In genomic region chr18:74337155-74337911, GRCh38 we compare ENCODE assay signal across 3 cellular contexts.
TF ChIP-seq lines count a peak whose summit lies in the region.

No MANE protein-coding gene starts in this region.

TF ChIP-seq in GM23338, 12 proteins besides CTCF, POLR2A, EP300 and RAD21 (continued from another document and continues in another):
- TF ChIP-seq POLR2AphosphoS5 (IDR thresholded peaks at IDR 0.05; ENCODE audit: low read depth) (no peak), STAT1 (IDR thresholded peaks at IDR 0.05; ENCODE audit: unreplicated experiment) (no peak), ETS1 (IDR thresholded peaks at IDR 0.05) (no peak), ZNF331 (CRISPR knock-in tag; IDR thresholded peaks at IDR 0.05; ENCODE audit: low read depth) (no peak)
- TF ChIP-seq, protein P1, sequence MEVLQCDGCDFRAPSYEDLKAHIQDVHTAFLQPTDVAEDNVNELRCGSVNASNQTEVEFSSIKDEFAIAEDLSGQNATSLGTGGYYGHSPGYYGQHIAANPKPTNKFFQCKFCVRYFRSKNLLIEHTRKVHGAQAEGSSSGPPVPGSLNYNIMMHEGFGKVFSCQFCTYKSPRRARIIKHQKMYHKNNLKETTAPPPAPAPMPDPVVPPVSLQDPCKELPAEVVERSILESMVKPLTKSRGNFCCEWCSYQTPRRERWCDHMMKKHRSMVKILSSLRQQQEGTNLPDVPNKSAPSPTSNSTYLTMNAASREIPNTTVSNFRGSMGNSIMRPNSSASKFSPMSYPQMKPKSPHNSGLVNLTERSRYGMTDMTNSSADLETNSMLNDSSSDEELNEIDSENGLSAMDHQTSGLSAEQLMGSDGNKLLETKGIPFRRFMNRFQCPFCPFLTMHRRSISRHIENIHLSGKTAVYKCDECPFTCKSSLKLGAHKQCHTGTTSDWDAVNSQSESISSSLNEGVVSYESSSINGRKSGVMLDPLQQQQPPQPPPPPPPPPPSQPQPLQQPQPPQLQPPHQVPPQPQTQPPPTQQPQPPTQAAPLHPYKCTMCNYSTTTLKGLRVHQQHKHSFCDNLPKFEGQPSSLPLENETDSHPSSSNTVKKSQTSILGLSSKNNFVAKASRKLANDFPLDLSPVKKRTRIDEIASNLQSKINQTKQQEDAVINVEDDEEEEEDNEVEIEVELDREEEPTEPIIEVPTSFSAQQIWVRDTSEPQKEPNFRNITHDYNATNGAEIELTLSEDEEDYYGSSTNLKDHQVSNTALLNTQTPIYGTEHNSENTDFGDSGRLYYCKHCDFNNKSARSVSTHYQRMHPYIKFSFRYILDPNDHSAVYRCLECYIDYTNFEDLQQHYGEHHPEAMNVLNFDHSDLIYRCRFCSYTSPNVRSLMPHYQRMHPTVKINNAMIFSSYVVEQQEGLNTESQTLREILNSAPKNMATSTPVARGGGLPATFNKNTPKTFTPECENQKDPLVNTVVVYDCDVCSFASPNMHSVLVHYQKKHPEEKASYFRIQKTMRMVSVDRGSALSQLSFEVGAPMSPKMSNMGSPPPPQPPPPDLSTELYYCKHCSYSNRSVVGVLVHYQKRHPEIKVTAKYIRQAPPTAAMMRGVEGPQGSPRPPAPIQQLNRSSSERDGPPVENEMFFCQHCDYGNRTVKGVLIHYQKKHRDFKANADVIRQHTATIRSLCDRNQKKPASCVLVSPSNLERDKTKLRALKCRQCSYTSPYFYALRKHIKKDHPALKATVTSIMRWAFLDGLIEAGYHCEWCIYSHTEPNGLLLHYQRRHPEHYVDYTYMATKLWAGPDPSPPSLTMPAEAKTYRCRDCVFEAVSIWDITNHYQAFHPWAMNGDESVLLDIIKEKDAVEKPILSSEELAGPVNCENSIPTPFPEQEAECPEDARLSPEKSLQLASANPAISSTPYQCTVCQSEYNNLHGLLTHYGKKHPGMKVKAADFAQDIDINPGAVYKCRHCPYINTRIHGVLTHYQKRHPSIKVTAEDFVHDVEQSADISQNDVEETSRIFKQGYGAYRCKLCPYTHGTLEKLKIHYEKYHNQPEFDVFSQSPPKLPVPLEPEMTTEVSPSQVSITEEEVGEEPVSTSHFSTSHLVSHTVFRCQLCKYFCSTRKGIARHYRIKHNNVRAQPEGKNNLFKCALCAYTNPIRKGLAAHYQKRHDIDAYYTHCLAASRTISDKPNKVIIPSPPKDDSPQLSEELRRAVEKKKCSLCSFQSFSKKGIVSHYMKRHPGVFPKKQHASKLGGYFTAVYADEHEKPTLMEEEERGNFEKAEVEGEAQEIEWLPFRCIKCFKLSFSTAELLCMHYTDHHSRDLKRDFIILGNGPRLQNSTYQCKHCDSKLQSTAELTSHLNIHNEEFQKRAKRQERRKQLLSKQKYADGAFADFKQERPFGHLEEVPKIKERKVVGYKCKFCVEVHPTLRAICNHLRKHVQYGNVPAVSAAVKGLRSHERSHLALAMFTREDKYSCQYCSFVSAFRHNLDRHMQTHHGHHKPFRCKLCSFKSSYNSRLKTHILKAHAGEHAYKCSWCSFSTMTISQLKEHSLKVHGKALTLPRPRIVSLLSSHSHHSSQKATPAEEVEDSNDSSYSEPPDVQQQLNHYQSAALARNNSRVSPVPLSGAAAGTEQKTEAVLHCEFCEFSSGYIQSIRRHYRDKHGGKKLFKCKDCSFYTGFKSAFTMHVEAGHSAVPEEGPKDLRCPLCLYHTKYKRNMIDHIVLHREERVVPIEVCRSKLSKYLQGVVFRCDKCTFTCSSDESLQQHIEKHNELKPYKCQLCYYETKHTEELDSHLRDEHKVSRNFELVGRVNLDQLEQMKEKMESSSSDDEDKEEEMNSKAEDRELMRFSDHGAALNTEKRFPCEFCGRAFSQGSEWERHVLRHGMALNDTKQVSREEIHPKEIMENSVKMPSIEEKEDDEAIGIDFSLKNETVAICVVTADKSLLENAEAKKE (CRISPR knock-in tag; IDR thresholded peaks at IDR 0.05), result no peak

TF ChIP-seq in K562, 482 proteins besides CTCF, POLR2A, EP300 and RAD21 (continued from another document and continues in another):
- TF ChIP-seq SRSF3 (IDR thresholded peaks at IDR 0.05; ENCODE audit: insufficient read depth, low read length) (no peak), ZNF12 (CRISPR knock-in tag; IDR thresholded peaks at IDR 0.05) (no peak), TCF3 (CRISPR knock-in tag; IDR thresholded peaks at IDR 0.05) (peak; percentile 46), ZNF41 (CRISPR knock-in tag; conservative IDR thresholded peaks at IDR 0.05) (no peak), DIDO1 (tag; IDR thresholded peaks at IDR 0.05; ENCODE audit: low read depth) (no peak), HMG20B (CRISPR knock-in tag; IDR thresholded peaks at IDR 0.05) (no peak), FOXJ2 (tag; IDR thresholded peaks at IDR 0.05) (no peak), FOXJ3 (CRISPR knock-in tag; IDR thresholded peaks at IDR 0.05) (no peak), HNRNPLL (IDR thresholded peaks at IDR 0.05; ENCODE audit: low read depth, low read length, poor library complexity, severe bottlenecking) (peak; percentile 53), ZNF347 (CRISPR knock-in tag; IDR thresholded peaks at IDR 0.05; ENCODE audit: low read depth) (no peak), ARID3A (IDR thresholded peaks at IDR 0.05; ENCODE audit: borderline replicate concordance, low read depth, low read length) (no peak), RNF2 (IDR thresholded peaks at IDR 0.05) (no peak), ZNF586 (CRISPR knock-in tag; conservative IDR thresholded peaks at IDR 0.05) (no peak), YBX1 (IDR thresholded peaks at IDR 0.05) (no peak)
- TF ChIP-seq, protein P2, sequence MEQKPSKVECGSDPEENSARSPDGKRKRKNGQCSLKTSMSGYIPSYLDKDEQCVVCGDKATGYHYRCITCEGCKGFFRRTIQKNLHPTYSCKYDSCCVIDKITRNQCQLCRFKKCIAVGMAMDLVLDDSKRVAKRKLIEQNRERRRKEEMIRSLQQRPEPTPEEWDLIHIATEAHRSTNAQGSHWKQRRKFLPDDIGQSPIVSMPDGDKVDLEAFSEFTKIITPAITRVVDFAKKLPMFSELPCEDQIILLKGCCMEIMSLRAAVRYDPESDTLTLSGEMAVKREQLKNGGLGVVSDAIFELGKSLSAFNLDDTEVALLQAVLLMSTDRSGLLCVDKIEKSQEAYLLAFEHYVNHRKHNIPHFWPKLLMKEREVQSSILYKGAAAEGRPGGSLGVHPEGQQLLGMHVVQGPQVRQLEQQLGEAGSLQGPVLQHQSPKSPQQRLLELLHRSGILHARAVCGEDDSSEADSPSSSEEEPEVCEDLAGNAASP (IDR thresholded peaks at IDR 0.05), result no peak
- TF ChIP-seq, protein P3, sequence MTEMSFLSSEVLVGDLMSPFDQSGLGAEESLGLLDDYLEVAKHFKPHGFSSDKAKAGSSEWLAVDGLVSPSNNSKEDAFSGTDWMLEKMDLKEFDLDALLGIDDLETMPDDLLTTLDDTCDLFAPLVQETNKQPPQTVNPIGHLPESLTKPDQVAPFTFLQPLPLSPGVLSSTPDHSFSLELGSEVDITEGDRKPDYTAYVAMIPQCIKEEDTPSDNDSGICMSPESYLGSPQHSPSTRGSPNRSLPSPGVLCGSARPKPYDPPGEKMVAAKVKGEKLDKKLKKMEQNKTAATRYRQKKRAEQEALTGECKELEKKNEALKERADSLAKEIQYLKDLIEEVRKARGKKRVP (CRISPR knock-in tag; IDR thresholded peaks at IDR 0.05), result no peak
- TF ChIP-seq, protein P4, sequence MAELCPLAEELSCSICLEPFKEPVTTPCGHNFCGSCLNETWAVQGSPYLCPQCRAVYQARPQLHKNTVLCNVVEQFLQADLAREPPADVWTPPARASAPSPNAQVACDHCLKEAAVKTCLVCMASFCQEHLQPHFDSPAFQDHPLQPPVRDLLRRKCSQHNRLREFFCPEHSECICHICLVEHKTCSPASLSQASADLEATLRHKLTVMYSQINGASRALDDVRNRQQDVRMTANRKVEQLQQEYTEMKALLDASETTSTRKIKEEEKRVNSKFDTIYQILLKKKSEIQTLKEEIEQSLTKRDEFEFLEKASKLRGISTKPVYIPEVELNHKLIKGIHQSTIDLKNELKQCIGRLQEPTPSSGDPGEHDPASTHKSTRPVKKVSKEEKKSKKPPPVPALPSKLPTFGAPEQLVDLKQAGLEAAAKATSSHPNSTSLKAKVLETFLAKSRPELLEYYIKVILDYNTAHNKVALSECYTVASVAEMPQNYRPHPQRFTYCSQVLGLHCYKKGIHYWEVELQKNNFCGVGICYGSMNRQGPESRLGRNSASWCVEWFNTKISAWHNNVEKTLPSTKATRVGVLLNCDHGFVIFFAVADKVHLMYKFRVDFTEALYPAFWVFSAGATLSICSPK (IDR thresholded peaks at IDR 0.05; ENCODE audit: borderline replicate concordance), result no peak

TF ChIP-seq in GM12891, 5 proteins besides CTCF, POLR2A, EP300 and RAD21 (continued from another document):
- no peak for TF ChIP-seq POU2F2 (IDR thresholded peaks at IDR 0.05; ENCODE audit: low read depth, low read length)
TF ChIP-seq in GM12891: peak in this region for 0.
